ENCODE assay signal across 8 cellular contexts in genomic region chr12:6532927-6533652, GRCh38. TPM values are rescaled to one million over a fixed set of nuclear protein-coding genes. Genes with fewer than 3 reads are reported as not detected.
DNase-seq lines count a peak whose midpoint lies in the region; ATAC-seq, FAIRE-seq and TF ChIP-seq lines count a peak whose summit lies in the region.

No MANE protein-coding gene starts in this region.

- no peak for TF ChIP-seq CTCF in AG10803 (conservative IDR thresholded peaks at IDR 0.05; ENCODE audit: low read length)
- TF ChIP-seq CTCF in neutrophil (IDR thresholded peaks at IDR 0.05): no peak

- peaks cover 57% of the 10 kb centered on the region for H3K36me3 ChIP-seq in neutrophil

- H3K4me1 ChIP-seq in neutrophil (ENCODE audit: control insufficient read depth in 1 of 2, insufficient read depth in 1 of 2, low read depth in 1 of 2, low read length in 1 of 2): peaks cover 54 to 56% of the 10 kb centered on the region in 2 experiments

- peak overlapping the region; percentile 97 for H3K27ac ChIP-seq in neutrophil

- H3K9me3 ChIP-seq in neutrophil: no peaks in the 10 kb centered on the region

- H3K4me1 Mint-ChIP-seq in activated naive CD8-positive, alpha-beta T cell treated with anti-CD3 and anti-CD28 coated beads for 36 hours: peaks cover 43% of the 10 kb centered on the region

- H3K27me3 Mint-ChIP-seq in activated naive CD8-positive, alpha-beta T cell treated with anti-CD3 and anti-CD28 coated beads for 36 hours: peaks cover 29% of the 10 kb centered on the region

- H3K4me3 Mint-ChIP-seq in activated naive CD8-positive, alpha-beta T cell treated with anti-CD3 and anti-CD28 coated beads for 36 hours: peak overlapping the region; percentile 99

- H3K4me3 ChIP-seq in AG10803 (ENCODE audit: low read length): peak overlapping the region; percentile 94
- H3K4me3 ChIP-seq in neutrophil (ENCODE audit: low read depth in 1 of 2, low read length in 1 of 2): peak overlapping the region; percentile 72 to 96

- peaks cover 71% of the 10 kb centered on the region for H3K36me3 Mint-ChIP-seq in activated naive CD8-positive, alpha-beta T cell treated with anti-CD3 and anti-CD28 coated beads for 36 hours

- peak; percentile 9 for ATAC-seq in GM18502 (IDR thresholded peaks at IDR 0.05; ENCODE audit: poor library complexity, unreplicated experiment)
- peak; percentile 7 for ATAC-seq in HG03159 (IDR thresholded peaks at IDR 0.05; ENCODE audit: unreplicated experiment)

- peak; percentile 75 for DNase-seq in AG10803 (ENCODE audit: low read depth)
- peak; percentile 70 for DNase-seq in NCI-H774 (lab: John Stamatoyannopoulos, UW)
- peak; percentile 60 for DNase-seq in activated naive CD8-positive, alpha-beta T cell treated with anti-CD3 and anti-CD28 coated beads for 36 hours
- DNase-seq in head of caudate nucleus: peak; percentile 61 to 88 (median 78)
- no peak for DNase-seq in GM19239 (ENCODE audit: insufficient read length, low spot score)

- no peak for FAIRE-seq in GM19239 (lab: Jason Lieb, UNC)

- intact Hi-C loops in head of caudate nucleus (cut with DNase I): loop anchor here (2.0 kb wide), 1 partner anchor 40 kb away; the partner anchor contains the start of gene MRPL51

- H3K27me3 ChIP-seq in neutrophil: no peaks in the 10 kb centered on the region

- no peaks in the 10 kb centered on the region for H3K9me3 Mint-ChIP-seq in activated naive CD8-positive, alpha-beta T cell treated with anti-CD3 and anti-CD28 coated beads for 36 hours

- peak overlapping the region; percentile 99 for H3K27ac Mint-ChIP-seq in activated naive CD8-positive, alpha-beta T cell treated with anti-CD3 and anti-CD28 coated beads for 36 hours

RNA-seq across cellular contexts. Expression of gene GAPDH, which starts 1.2 kb away (rescaled TPM):
- total RNA-seq in activated naive CD8-positive, alpha-beta T cell treated with anti-CD3 and anti-CD28 coated beads for 36 hours: 1,000 to 10,000 TPM; 8,986 to 9,154 TPM

RNA-seq across cellular contexts. Expression of gene IFFO1, which starts 22.8 kb away (rescaled TPM):
- total RNA-seq in activated naive CD8-positive, alpha-beta T cell treated with anti-CD3 and anti-CD28 coated beads for 36 hours: 1 to 10 TPM; 7.2 to 8.1 TPM

RNA-seq across cellular contexts. Expression of gene NOP2, which starts 35.0 kb away (rescaled TPM):
- total RNA-seq in activated naive CD8-positive, alpha-beta T cell treated with anti-CD3 and anti-CD28 coated beads for 36 hours: 100 to 1,000 TPM; 151 to 153 TPM

RNA-seq across cellular contexts. Expression of gene NCAPD2, which starts 39.2 kb away (rescaled TPM):
- 100 to 1,000 TPM; 167 to 171 TPM for total RNA-seq in activated naive CD8-positive, alpha-beta T cell treated with anti-CD3 and anti-CD28 coated beads for 36 hours

RNA-seq across cellular contexts. Expression of gene MRPL51, which starts 40.0 kb away (rescaled TPM):
- 100 to 1,000 TPM; 311 to 312 TPM for total RNA-seq in activated naive CD8-positive, alpha-beta T cell treated with anti-CD3 and anti-CD28 coated beads for 36 hours
